ENCODE assay signal across 17 cellular contexts in the genomic region with DNA sequence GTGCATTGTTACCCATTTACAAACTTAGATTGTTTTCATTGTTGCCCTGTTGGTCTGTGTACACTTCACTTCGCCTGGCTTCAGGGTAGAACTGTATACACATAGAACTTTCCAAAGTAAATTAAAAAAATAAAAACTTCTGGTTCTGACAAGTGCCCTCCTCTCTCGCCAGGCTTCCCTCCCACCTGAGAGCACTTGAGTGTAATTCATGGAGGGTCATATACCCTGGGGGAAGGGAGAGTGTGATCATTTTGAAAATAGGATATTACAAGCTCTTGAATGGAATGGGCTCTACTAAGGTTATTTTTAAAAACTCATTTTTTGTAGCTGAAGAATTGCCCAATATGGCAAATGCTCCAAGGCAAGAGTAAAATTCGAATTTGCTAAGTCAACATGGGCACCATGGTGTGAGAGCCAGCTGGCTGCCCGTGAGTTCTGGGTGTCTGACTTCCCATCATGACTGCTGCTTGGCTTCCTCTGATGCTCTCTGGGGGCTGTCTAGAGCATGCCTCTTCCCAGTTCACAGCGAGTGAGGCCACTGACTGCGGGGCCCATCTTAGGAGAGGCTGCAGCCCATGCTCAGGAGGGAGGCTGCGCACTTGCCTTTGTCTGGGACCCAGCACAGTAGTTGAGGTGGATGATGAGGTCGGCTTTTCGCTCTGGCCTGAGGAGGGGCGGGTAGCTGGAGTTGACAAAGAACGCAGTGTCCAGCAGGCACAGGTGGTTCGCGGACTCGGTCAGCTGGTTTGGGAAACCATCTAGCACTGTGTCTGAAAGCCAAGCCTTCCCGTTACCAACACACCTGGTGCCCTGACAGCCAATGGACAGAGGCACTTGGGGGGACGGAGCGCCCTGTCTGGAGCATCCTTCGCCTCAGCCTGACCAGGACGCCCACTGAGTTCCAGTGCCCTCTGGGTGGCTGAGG. TPM values are rescaled to one million over a fixed set of nuclear protein-coding genes. Genes with fewer than 3 reads are reported as not detected.
A peak's percentile ranks its signal among the peaks of the same experiment; 100 is the strongest.
DNase-seq lines count a peak whose midpoint lies in the region; ATAC-seq and TF ChIP-seq lines count a peak whose summit lies in the region.
"Had no signal": no experiment of that assay in that cellular context is flagged by ENCODE, and none has a peak within 500 bp of the region (broad histone marks: within the 10 kb centered on the region; RNA-seq: fewer than 3 reads in every experiment).

No MANE protein-coding gene starts in this region.

- no peak overlapping the region for H3K4me3 Mint-ChIP-seq in MCF 10A (ENCODE audit: unreplicated experiment)
- H3K4me3 Mint-ChIP-seq: CD14-positive monocyte, H9 had no signal

- no peaks in the 10 kb centered on the region for H3K27me3 Mint-ChIP-seq in MCF 10A (ENCODE audit: insufficient read depth, unreplicated experiment)

- ATAC-seq in Right ventricle myocardium superior (ENCODE audit: poor library complexity) (no peak), HG02973 (IDR thresholded peaks at IDR 0.05; ENCODE audit: unreplicated experiment) (no peak)

- H3K9me3 ChIP-seq in HAP-1: no peaks in the 10 kb centered on the region

- in situ Hi-C loops in HAP-1 (cut with MboI; ENCODE audit: low sequenced_read_pairs): no loop called here

- TF ChIP-seq CTCF in MCF 10A (IDR thresholded peaks at IDR 0.05; ENCODE audit: unreplicated experiment): no peak

- intact Hi-C loops in cardiac septum (cut with DNase I) (loop anchor here (10.0 kb wide), 1 partner anchor 149 kb away; no protein-coding TSS in a partner anchor), Right ventricle myocardium superior (cut with DNase I) (loop anchor here (5.0 kb wide), 1 partner anchor 152 kb away; no protein-coding TSS in a partner anchor), posterior vena cava (cut with DNase I) (no loop called here), MCF 10A (cut with micrococcal nuclease) (no loop called here)

- BruUV-seq in MCF 10A (replicated peaks; lab: Mats Ljungman, UMichigan): no TSS peak

- H3K27ac Mint-ChIP-seq in MCF 10A (ENCODE audit: low read depth, unreplicated experiment): no peak overlapping the region
- H3K27ac Mint-ChIP-seq: H9 had no signal

- peaks cover 6% of the 10 kb centered on the region for H3K4me1 Mint-ChIP-seq in MCF 10A (ENCODE audit: insufficient read depth, unreplicated experiment)

- CTCF ChIA-PET in MCF 10A (lab: Yijun Ruan, JAX): interaction anchor here (0.8 to 9.5 kb wide), 6 partner anchors 13 to 152 kb away, joined by 3 to 159 read pairs (median 4); no protein-coding TSS in a partner anchor

- no peaks in the 10 kb centered on the region for H3K4me1 ChIP-seq in HAP-1

- H3K4me3 ChIP-seq in HAP-1: no peak overlapping the region
- H3K4me3 ChIP-seq: PC-9 had no signal

- DNase-seq in DMS79 treated with DMSO at 0.1 percent for 48 hours (lab: John Stamatoyannopoulos, UW): peak; percentile 8
- no peak for DNase-seq in DMS79 (lab: John Stamatoyannopoulos, UW)
- DNase-seq in cardiac septum (ENCODE audit: low spot score): peak; percentile 55
- DNase-seq in Right ventricle myocardium superior: no peak
- peak; percentile 67 for DNase-seq in posterior vena cava (ENCODE audit: low spot score)
- no peak for DNase-seq in HAP-1 (ENCODE audit: low spot score in 2 of 2)
- DNase-seq in MCF 10A (ENCODE audit: unreplicated experiment): no peak
- DNase-seq: AML-193, H9, NCI-H1092 treated with DMSO at 0.1 percent for 48 hours, NCI-H146, NCI-H2029 treated with DMSO at 0.1 percent for 48 hours, NCI-H524 treated with DMSO at 0.1 percent for 48 hours, PC-9 had no signal

- no peaks in the 10 kb centered on the region for H3K9me3 Mint-ChIP-seq in MCF 10A (ENCODE audit: unreplicated experiment)
- H3K9me3 Mint-ChIP-seq: CD14-positive monocyte, H9 had no signal

- POLR2A ChIA-PET in MCF 10A (lab: Yijun Ruan, JAX): interaction anchor here (1.8 kb wide), 1 partner anchor 13 kb away, joined by 4 read pairs; a partner anchor contains a TSS

- no peaks in the 10 kb centered on the region for H3K27me3 ChIP-seq in HAP-1 (ENCODE audit: low read depth)

- no peaks in the 10 kb centered on the region for H3K36me3 Mint-ChIP-seq in MCF 10A (ENCODE audit: insufficient read depth, unreplicated experiment)
- H3K36me3 Mint-ChIP-seq: CD14-positive monocyte had no signal

- H3K36me3 ChIP-seq in HAP-1 (replicated peaks): no peaks in the 10 kb centered on the region

RNA-seq across cellular contexts. Expression of a gene that starts 13.1 kb away (rescaled TPM):
- total RNA-seq in cardiac septum: 42.2 TPM
- total RNA-seq in Right ventricle myocardium superior: 47.2 TPM
- total RNA-seq in posterior vena cava: 10 to 100 TPM; 21.3 to 22.5 TPM
- total RNA-seq in MCF 10A (2022): 24.2 and 27.1 TPM in 2 replicates

RNA-seq across cellular contexts. Expression of a gene that starts 35.3 kb away (rescaled TPM):
- total RNA-seq in cardiac septum (0.08 TPM), Right ventricle myocardium superior (not detected), posterior vena cava (not detected), MCF 10A (2022) (0.07 and 0.12 TPM in 2 replicates)
- total RNA-seq: H9, LHCN-M2, PC-9 had no signal

Comparison
In these comparisons a context has a peak if more than half of its experiments do, and no peak if none do; other contexts are left out.
1. DNase-seq: peak in DMS79 treated with DMSO at 0.1 percent for 48 hours (single experiment), cardiac septum (single experiment) and posterior vena cava (single experiment); none in DMS79 (single experiment), Right ventricle myocardium superior (single experiment), HAP-1 (0 of 2) and MCF 10A (single experiment).
2. intact Hi-C loops: an anchor here in cardiac septum (10.0 kb wide) and Right ventricle myocardium superior (5.0 kb wide); none called in posterior vena cava and MCF 10A.